In the genomic region with DNA sequence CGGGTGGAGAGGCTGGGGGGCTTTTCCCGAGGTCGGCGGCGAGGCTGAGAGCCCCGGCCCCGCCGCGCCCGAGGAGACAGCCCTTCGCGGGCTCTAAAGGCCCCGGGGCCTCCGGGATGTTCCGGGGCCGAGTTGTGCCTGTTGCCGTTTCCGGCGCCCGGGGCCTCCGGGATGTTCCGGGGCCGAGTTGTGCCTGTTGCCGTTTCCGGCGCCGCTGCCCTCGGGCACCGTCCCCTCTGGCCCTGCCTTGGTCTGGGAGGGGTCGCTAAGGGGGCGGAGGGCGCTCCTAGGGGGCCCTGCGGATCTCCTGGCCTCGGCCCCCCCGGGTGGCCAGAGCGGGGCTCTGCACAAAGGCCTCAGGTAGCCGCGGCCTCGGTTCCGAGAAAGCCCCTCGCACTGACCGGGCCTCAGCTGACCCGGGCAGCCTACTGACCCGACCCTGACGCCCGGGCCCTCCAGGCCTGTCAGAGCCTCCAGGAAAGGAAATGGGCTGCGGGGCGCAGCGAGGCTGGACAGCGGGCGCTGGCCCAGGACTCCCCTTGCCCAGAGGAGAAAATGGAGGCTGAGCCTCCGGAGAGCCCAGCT, we compare ENCODE assay signal across 1 cellular context.
TF ChIP-seq lines count a peak whose summit lies in the region.

No MANE protein-coding gene starts in this region.

TF ChIP-seq in K562, 482 proteins besides CTCF, POLR2A, EP300 and RAD21 (continues in another document):
- 0 out of 2 replicates have a peak, but pooled peaks have one; percentile 14 for TF ChIP-seq ZBTB1 (CRISPR knock-in tag; IDR thresholded peaks at IDR 0.05; ENCODE audit: borderline replicate concordance, low read depth)
- TF ChIP-seq ZBTB40 (IDR thresholded peaks at IDR 0.05) = peak; percentile 45; the same call in 1 of the 2 replicates
- TF ChIP-seq ZBTB40 (CRISPR knock-in tag; IDR thresholded peaks at IDR 0.05) = no peak
- TF ChIP-seq, protein P1, sequence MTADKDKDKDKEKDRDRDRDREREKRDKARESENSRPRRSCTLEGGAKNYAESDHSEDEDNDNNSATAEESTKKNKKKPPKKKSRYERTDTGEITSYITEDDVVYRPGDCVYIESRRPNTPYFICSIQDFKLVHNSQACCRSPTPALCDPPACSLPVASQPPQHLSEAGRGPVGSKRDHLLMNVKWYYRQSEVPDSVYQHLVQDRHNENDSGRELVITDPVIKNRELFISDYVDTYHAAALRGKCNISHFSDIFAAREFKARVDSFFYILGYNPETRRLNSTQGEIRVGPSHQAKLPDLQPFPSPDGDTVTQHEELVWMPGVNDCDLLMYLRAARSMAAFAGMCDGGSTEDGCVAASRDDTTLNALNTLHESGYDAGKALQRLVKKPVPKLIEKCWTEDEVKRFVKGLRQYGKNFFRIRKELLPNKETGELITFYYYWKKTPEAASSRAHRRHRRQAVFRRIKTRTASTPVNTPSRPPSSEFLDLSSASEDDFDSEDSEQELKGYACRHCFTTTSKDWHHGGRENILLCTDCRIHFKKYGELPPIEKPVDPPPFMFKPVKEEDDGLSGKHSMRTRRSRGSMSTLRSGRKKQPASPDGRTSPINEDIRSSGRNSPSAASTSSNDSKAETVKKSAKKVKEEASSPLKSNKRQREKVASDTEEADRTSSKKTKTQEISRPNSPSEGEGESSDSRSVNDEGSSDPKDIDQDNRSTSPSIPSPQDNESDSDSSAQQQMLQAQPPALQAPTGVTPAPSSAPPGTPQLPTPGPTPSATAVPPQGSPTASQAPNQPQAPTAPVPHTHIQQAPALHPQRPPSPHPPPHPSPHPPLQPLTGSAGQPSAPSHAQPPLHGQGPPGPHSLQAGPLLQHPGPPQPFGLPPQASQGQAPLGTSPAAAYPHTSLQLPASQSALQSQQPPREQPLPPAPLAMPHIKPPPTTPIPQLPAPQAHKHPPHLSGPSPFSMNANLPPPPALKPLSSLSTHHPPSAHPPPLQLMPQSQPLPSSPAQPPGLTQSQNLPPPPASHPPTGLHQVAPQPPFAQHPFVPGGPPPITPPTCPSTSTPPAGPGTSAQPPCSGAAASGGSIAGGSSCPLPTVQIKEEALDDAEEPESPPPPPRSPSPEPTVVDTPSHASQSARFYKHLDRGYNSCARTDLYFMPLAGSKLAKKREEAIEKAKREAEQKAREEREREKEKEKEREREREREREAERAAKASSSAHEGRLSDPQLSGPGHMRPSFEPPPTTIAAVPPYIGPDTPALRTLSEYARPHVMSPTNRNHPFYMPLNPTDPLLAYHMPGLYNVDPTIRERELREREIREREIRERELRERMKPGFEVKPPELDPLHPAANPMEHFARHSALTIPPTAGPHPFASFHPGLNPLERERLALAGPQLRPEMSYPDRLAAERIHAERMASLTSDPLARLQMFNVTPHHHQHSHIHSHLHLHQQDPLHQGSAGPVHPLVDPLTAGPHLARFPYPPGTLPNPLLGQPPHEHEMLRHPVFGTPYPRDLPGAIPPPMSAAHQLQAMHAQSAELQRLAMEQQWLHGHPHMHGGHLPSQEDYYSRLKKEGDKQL (CRISPR knock-in tag; IDR thresholded peaks at IDR 0.05; ENCODE audit: borderline replicate concordance) = no peak
- TF ChIP-seq SNRNP70 (optimal IDR thresholded peaks at IDR 0.05; ENCODE audit: low read depth, low read length) = no peak
- no peak for TF ChIP-seq AFF4 (CRISPR knock-in tag; IDR thresholded peaks at IDR 0.05)
- no peak for TF ChIP-seq SMAD3 (CRISPR knock-in tag; conservative IDR thresholded peaks at IDR 0.05)
- no peak; the same call in 1 of the 2 replicates for TF ChIP-seq CBX1 (IDR thresholded peaks at IDR 0.05; ENCODE audit: low read depth)
- TF ChIP-seq, protein P2, sequence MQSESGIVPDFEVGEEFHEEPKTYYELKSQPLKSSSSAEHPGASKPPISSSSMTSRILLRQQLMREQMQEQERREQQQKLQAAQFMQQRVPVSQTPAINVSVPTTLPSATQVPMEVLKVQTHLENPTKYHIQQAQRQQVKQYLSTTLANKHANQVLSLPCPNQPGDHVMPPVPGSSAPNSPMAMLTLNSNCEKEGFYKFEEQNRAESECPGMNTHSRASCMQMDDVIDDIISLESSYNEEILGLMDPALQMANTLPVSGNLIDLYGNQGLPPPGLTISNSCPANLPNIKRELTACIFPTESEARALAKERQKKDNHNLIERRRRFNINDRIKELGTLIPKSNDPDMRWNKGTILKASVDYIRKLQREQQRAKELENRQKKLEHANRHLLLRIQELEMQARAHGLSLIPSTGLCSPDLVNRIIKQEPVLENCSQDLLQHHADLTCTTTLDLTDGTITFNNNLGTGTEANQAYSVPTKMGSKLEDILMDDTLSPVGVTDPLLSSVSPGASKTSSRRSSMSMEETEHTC (IDR thresholded peaks at IDR 0.05) = no peak
- peak; percentile 43; the same call in 1 of the 2 replicates for TF ChIP-seq TFAP4 (CRISPR knock-in tag; IDR thresholded peaks at IDR 0.05; ENCODE audit: borderline replicate concordance)
- TF ChIP-seq ZNF778 (CRISPR knock-in tag; IDR thresholded peaks at IDR 0.05) = no peak
- no peak for TF ChIP-seq FOXM1 (IDR thresholded peaks at IDR 0.05; ENCODE audit: low read depth)
- TF ChIP-seq FOXM1 (CRISPR knock-in tag; IDR thresholded peaks at IDR 0.05; ENCODE audit: low read depth) = 0 out of 2 replicates have a peak, but pooled peaks have one; percentile 15
- TF ChIP-seq MTA2 (IDR thresholded peaks at IDR 0.05; ENCODE audit: low read depth) = no peak
- no peak; the same call in 1 of the 2 replicates for TF ChIP-seq ZNF589 (CRISPR knock-in tag; IDR thresholded peaks at IDR 0.05; ENCODE audit: low read depth)
- TF ChIP-seq ZBTB8A (IDR thresholded peaks at IDR 0.05; ENCODE audit: partially characterized antibody) = no peak
- no peak; the same call in 1 of the 2 replicates for TF ChIP-seq ZFX (CRISPR knock-in tag; IDR thresholded peaks at IDR 0.05)
- no peak for TF ChIP-seq DIDO1 (tag; IDR thresholded peaks at IDR 0.05; ENCODE audit: low read depth)
- TF ChIP-seq YY1 (IDR thresholded peaks at IDR 0.05; ENCODE audit: borderline replicate concordance in 1 of 3, control insufficient read depth in 1 of 3, extremely low read depth in 1 of 3, insufficient read depth in 3 of 3, insufficient read length in 1 of 3, insufficient replicate concordance in 2 of 3, low read depth in 1 of 3, low read length in 2 of 3) = peak in 1 of 3 experiments; percentile 4
- no peak for TF ChIP-seq RFX7 (CRISPR knock-in tag; IDR thresholded peaks at IDR 0.05)
- TF ChIP-seq KLF13 (tag; IDR thresholded peaks at IDR 0.05; ENCODE audit: borderline replicate concordance, low read depth) = no peak
- no peak for TF ChIP-seq TBP (optimal IDR thresholded peaks at IDR 0.05; ENCODE audit: low read depth, low read length)
- TF ChIP-seq, protein P3, sequence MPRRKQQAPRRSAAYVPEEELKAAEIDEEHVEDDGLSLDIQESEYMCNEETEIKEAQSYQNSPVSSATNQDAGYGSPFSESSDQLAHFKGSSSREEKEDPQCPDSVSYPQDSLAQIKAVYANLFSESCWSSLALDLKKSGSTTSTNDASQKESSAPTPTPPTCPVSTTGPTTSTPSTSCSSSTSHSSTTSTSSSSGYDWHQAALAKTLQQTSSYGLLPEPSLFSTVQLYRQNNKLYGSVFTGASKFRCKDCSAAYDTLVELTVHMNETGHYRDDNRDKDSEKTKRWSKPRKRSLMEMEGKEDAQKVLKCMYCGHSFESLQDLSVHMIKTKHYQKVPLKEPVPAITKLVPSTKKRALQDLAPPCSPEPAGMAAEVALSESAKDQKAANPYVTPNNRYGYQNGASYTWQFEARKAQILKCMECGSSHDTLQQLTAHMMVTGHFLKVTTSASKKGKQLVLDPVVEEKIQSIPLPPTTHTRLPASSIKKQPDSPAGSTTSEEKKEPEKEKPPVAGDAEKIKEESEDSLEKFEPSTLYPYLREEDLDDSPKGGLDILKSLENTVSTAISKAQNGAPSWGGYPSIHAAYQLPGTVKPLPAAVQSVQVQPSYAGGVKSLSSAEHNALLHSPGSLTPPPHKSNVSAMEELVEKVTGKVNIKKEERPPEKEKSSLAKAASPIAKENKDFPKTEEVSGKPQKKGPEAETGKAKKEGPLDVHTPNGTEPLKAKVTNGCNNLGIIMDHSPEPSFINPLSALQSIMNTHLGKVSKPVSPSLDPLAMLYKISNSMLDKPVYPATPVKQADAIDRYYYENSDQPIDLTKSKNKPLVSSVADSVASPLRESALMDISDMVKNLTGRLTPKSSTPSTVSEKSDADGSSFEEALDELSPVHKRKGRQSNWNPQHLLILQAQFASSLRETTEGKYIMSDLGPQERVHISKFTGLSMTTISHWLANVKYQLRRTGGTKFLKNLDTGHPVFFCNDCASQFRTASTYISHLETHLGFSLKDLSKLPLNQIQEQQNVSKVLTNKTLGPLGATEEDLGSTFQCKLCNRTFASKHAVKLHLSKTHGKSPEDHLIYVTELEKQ (CRISPR knock-in tag; IDR thresholded peaks at IDR 0.05) = no peak
